In the genomic region with DNA sequence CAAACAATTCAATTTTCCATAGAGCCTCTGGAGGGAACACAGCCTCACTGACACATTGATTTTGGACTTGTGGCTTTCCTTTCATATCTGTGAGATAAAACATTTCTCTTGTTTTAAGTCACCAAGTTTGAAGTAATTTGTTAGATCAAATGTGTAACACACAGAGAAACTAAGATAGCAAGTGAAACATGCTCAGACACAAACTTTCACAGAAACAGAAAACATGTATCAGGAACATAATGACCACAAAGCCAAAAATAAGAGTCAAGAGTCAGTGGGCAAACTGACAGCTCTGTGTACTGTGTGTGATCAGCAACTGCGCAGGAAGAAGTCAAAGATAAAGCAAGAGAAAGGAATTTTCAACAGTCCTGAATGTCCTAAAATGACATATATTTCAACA, we compare ENCODE assay signal across 12 cellular contexts.
DNase-seq lines count a peak whose midpoint lies in the region; ATAC-seq, FAIRE-seq and TF ChIP-seq lines count a peak whose summit lies in the region.
"Had no signal": no experiment of that assay in that cellular context is flagged by ENCODE, and none has a peak within 500 bp of the region (broad histone marks: within the 10 kb centered on the region; RNA-seq: fewer than 3 reads in every experiment).

No MANE protein-coding gene starts in this region.

- H3K36me3 ChIP-seq in GM12878 (ENCODE audit: control insufficient read depth in 2 of 2, insufficient read depth in 2 of 2, low read length in 1 of 2) (no peaks in the 10 kb centered on the region), WERI-Rb-1 (no peaks in the 10 kb centered on the region)
- H3K36me3 ChIP-seq: right lobe of liver had no signal

- no peaks in the 10 kb centered on the region for H3K4me1 ChIP-seq in GM12878 (ENCODE audit: control insufficient read depth, insufficient read depth, low read length)
- H3K4me1 ChIP-seq: right lobe of liver had no signal

- H3K27ac ChIP-seq in GM12878 (ENCODE audit: control insufficient read depth, insufficient read depth) (no peak overlapping the region; the same call in 1 of the 2 replicates), WERI-Rb-1 (no peak overlapping the region)
- H3K27ac ChIP-seq: right lobe of liver had no signal

- TF ChIP-seq RAD21 in GM12878 (IDR thresholded peaks at IDR 0.05; ENCODE audit: insufficient read depth, low read depth, low read length) = no peak

- TF ChIP-seq CTCF in GM12878 (IDR thresholded peaks at IDR 0.05 in 2 of 3, conservative IDR thresholded peaks at IDR 0.05 in 1 of 3; ENCODE audit: control insufficient read depth in 2 of 3, extremely low read depth in 1 of 3, insufficient read depth in 1 of 3, low read depth in 3 of 3, low read length in 3 of 3) = no peak
- no peak for TF ChIP-seq CTCF in WERI-Rb-1 (IDR thresholded peaks at IDR 0.05; ENCODE audit: low read depth, low read length)

- H3K4me2 ChIP-seq in GM12878 (ENCODE audit: control insufficient read depth, insufficient read depth) = peak overlapping the region; percentile 61

- H3K9ac ChIP-seq in GM12878 (ENCODE audit: control insufficient read depth, insufficient read depth, low read length) = no peak overlapping the region

- WGBS in GM12878 (ENCODE audit: insufficient coverage, insufficient replicate concordance, low lambda C conversion rate, missing lambda C conversion rate) = 0% methylated on average over 1 of the region's 1 CpG

- ATAC-seq in GM19023 (IDR thresholded peaks at IDR 0.05; ENCODE audit: unreplicated experiment) (peak; percentile 99), GM21723 (IDR thresholded peaks at IDR 0.05; ENCODE audit: unreplicated experiment) (peak; percentile 99), HG03135 (IDR thresholded peaks at IDR 0.05; ENCODE audit: unreplicated experiment) (peak; percentile 99), GM12878 (peak; percentile 98), left cardiac atrium (no peak)
- ATAC-seq: activated T-cell treated with anti-CD3 and anti-CD28 coated beads, Interleukin-2, amount 50 U/mL, for 72 hours; right lobe of liver had no signal

- H2AFZ ChIP-seq in GM12878 (ENCODE audit: control insufficient read depth, low read depth, low read length) = no peak overlapping the region

- CTCF ChIA-PET in GM12878 (lab: Yijun Ruan, JAX) = interaction anchor here (1.3 kb wide), 1 partner anchor 42 kb away, joined by 4 read pairs; no protein-coding TSS in a partner anchor

- H4K20me1 ChIP-seq in GM12878 (ENCODE audit: control insufficient read depth, insufficient read depth) = no peaks in the 10 kb centered on the region

- in situ Hi-C loops in GM12878 (cut with MboI) = no loop called here

- H3K9me3 ChIP-seq in GM12878 (replicated peaks; ENCODE audit: control insufficient read depth, insufficient read depth, low read length) = no peaks in the 10 kb centered on the region
- H3K9me3 ChIP-seq in WERI-Rb-1 (ENCODE audit: severe bottlenecking) = no peaks in the 10 kb centered on the region
- H3K9me3 ChIP-seq: right lobe of liver had no signal

- SMC1A ChIA-PET in GM12878 (lab: Charles Lee; ENCODE audit: uncharacterized antibody, unreplicated experiment) = interaction anchor here (0.7 to 2.5 kb wide), 8 partner anchors 12 to 279 kb away, joined by 3 to 10 read pairs (median 4); no protein-coding TSS in a partner anchor

- peak; percentile 44 for FAIRE-seq in GM12878 (lab: Jason Lieb, UNC)
- FAIRE-seq: bronchial epithelial cell had no signal

- H3K27me3 ChIP-seq in GM12878 (replicated peaks in 1 of 2; ENCODE audit: control insufficient read depth in 2 of 2, insufficient read depth in 2 of 2, low read length in 1 of 2) (no peaks in the 10 kb centered on the region), WERI-Rb-1 (ENCODE audit: insufficient read depth, low read depth, severe bottlenecking) (no peaks in the 10 kb centered on the region)
- H3K27me3 ChIP-seq: right lobe of liver had no signal

- H3K79me2 ChIP-seq in GM12878 (ENCODE audit: control insufficient read depth, insufficient read depth, low read length) = no peaks in the 10 kb centered on the region

- POLR2A ChIA-PET in GM12878 (lab: Charles Lee) = no interaction called here

- H3K4me3 ChIP-seq in GM12878 (no peak overlapping the region), WERI-Rb-1 (ENCODE audit: low read depth, low read length) (no peak overlapping the region)
- H3K4me3 ChIP-seq: right lobe of liver had no signal

- DNase-seq in GM12878 (ENCODE audit: low read depth, low spot score) = peak; percentile 42
- DNase-seq in WERI-Rb-1 = no peak
- DNase-seq in left cardiac atrium = no peak
- DNase-seq in NCI-H1105 (lab: John Stamatoyannopoulos, UW) = no peak
- no peak for DNase-seq in activated effector memory CD4-positive, alpha-beta T cell treated with Interleukin-2 at 50 U/mL for 16 hours
- DNase-seq: activated T-cell treated with anti-CD3 and anti-CD28 coated beads, Interleukin-2, amount 50 U/mL, for 72 hours; NCI-H2171; right lobe of liver had no signal

- intact Hi-C loops in GM12878 (cut with micrococcal nuclease; ENCODE audit: unreplicated experiment) = no loop called here
- intact Hi-C loops in left cardiac atrium (cut with DNase I) = no loop called here

- no TSS peak for BruUV-seq in GM12878 (replicated peaks; lab: Mats Ljungman, UMichigan)

- TF ChIP-seq EP300 in GM12878 (IDR thresholded peaks at IDR 0.05; ENCODE audit: borderline replicate concordance in 1 of 2, control insufficient read depth in 1 of 2, low read depth in 2 of 2, low read length in 2 of 2) = peak; percentile 74 to 82; a peak in 3 of 4 replicates

- no peak for TF ChIP-seq POLR2A in GM12878 (IDR thresholded peaks at IDR 0.05; ENCODE audit: low read depth, low read length)

- RAD21 ChIA-PET in GM12878 (lab: Charles Lee; ENCODE audit: unreplicated experiment) = interaction anchor here (1.3 to 1.9 kb wide), 2 partner anchors 14 to 40 kb away, joined by 3 to 4 read pairs; no protein-coding TSS in a partner anchor

TF ChIP-seq in GM12878, 131 proteins besides CTCF, POLR2A, EP300 and RAD21 (continues in another document):
- TF ChIP-seq BCL3 (IDR thresholded peaks at IDR 0.05; ENCODE audit: borderline replicate concordance, insufficient read depth, low read depth, low read length, poor library complexity, severe bottlenecking) (peak; percentile 27), HCFC1 (IDR thresholded peaks at IDR 0.05; ENCODE audit: low read length) (no peak), FOXM1 (IDR thresholded peaks at IDR 0.05; ENCODE audit: low read depth, low read length) (peak; percentile 93), NFIC (IDR thresholded peaks at IDR 0.05; ENCODE audit: low read depth, low read length) (peak; percentile 95), DPF2 (IDR thresholded peaks at IDR 0.05) (peak; percentile 38; the same call in 1 of the 2 replicates), KAT2A (conservative IDR thresholded peaks at IDR 0.05; ENCODE audit: control insufficient read depth, low read depth, low read length) (no peak), NR2C1 (IDR thresholded peaks at IDR 0.05) (no peak), ZBED1 (IDR thresholded peaks at IDR 0.05; ENCODE audit: borderline replicate concordance) (peak; percentile 74; the same call in 1 of the 2 replicates), JUNB (IDR thresholded peaks at IDR 0.05) (peak; percentile 94), MEF2B (IDR thresholded peaks at IDR 0.05; ENCODE audit: partially characterized antibody, poor library complexity, severe bottlenecking) (peak; percentile 75), IKZF1 (conservative IDR thresholded peaks at IDR 0.05) (peak; percentile 72), ZZZ3 (IDR thresholded peaks at IDR 0.05; ENCODE audit: control insufficient read depth, insufficient read length, low read depth) (no peak), MEF2A (IDR thresholded peaks at IDR 0.05; ENCODE audit: insufficient read depth, low read depth, low read length) (peak; percentile 89), CHD1 (IDR thresholded peaks at IDR 0.05; ENCODE audit: low read depth, low read length) (no peak), TCF7 (IDR thresholded peaks at IDR 0.05; ENCODE audit: borderline replicate concordance) (peak; percentile 86; the same call in 1 of the 2 replicates), MLLT1 (IDR thresholded peaks at IDR 0.05) (0 out of 2 replicates have a peak, but pooled peaks have one; percentile 41), MTA2 (IDR thresholded peaks at IDR 0.05; ENCODE audit: low read depth) (peak; percentile 85), CBFB (IDR thresholded peaks at IDR 0.05; ENCODE audit: low read depth) (peak; percentile 67; the same call in 1 of the 2 replicates), EED (IDR thresholded peaks at IDR 0.05; ENCODE audit: low read depth) (peak; percentile 73; the same call in 1 of the 2 replicates), CEBPB (IDR thresholded peaks at IDR 0.05; ENCODE audit: borderline replicate concordance in 1 of 2, low read depth in 2 of 2, low read length in 2 of 2) (peak in 1 of 2 experiments; percentile 68; a peak in 1 of 4 replicates), HDGF (IDR thresholded peaks at IDR 0.05) (no peak), IRF4 (IDR thresholded peaks at IDR 0.05; ENCODE audit: low read depth, low read length) (peak; percentile 66), MXI1 (IDR thresholded peaks at IDR 0.05; ENCODE audit: low read depth, low read length) (no peak), CREB1 (IDR thresholded peaks at IDR 0.05; ENCODE audit: low read depth) (peak; percentile 38; the same call in 1 of the 2 replicates)

Comparison
In these comparisons a context has a peak if more than half of its experiments do, and no peak if none do; other contexts are left out.
1. ATAC-seq: peak in GM19023 (single experiment), GM21723 (single experiment), HG03135 (single experiment) and GM12878 (single experiment); none in left cardiac atrium (0 of 2).